Comparison of ENCODE assay signal across 9 cellular contexts in the genomic region with DNA sequence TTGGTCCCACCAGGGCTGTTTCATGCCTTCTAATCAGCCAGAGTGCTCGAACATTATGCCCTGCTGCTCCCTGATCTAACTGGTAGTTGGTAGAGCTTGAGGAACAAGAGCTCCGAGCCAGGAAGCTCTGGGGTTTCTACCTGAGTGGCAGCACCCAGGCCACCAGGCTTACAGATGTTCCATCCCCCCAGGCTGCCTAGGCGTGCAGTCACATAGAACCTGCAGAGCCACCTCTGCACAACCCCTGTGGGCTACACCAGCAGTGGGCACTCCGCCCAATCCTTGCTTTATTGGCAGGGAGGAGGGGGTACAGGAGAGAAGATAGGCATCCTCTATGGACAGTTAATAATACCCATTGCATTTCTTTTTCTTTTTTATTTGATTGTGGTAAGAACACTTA. TPM values are rescaled to one million over a fixed set of nuclear protein-coding genes. Genes with fewer than 3 reads are reported as not detected.
DNase-seq lines count a peak whose midpoint lies in the region; ATAC-seq and TF ChIP-seq lines count a peak whose summit lies in the region.
"Had no signal": no experiment of that assay in that cellular context is flagged by ENCODE, and none has a peak within 500 bp of the region (broad histone marks: within the 10 kb centered on the region; RNA-seq: fewer than 3 reads in every experiment).

No MANE protein-coding gene starts in this region.

- no peaks in the 10 kb centered on the region for H4K20me1 ChIP-seq in fibroblast of lung (ENCODE audit: control insufficient read depth, extremely low read depth, insufficient read depth, low read length)

- H2AFZ ChIP-seq in fibroblast of lung (ENCODE audit: low read length) = no peak overlapping the region

- DNase-seq in activated T-cell treated with anti-CD3 and anti-CD28 coated beads, Interleukin-2, amount 50 U/mL, for 1 hour = peak; percentile 34
- no peak for DNase-seq in activated T-cell treated with anti-CD3 and anti-CD28 coated beads, Interleukin-2, amount 50 U/mL, for 48 hours
- DNase-seq in fibroblast of lung (ENCODE audit: low read depth in 2 of 2) (no peak), type B pancreatic cell (ENCODE audit: extremely low spot score, unreplicated experiment) (no peak), DMS 273 treated with DMSO at 0.1 percent for 48 hours (lab: John Stamatoyannopoulos, UW) (no peak), NCI-H2081 treated with DMSO at 0.1 percent for 48 hours (lab: John Stamatoyannopoulos, UW) (no peak), NCI-H1417 (lab: John Stamatoyannopoulos, UW) (no peak)

- no peak overlapping the region for H3K4me3 Mint-ChIP-seq in type B pancreatic cell

- TF ChIP-seq CTCF in fibroblast of lung (conservative IDR thresholded peaks at IDR 0.05 in 1 of 2, IDR thresholded peaks at IDR 0.05 in 1 of 2; ENCODE audit: low read depth in 1 of 2, low read length in 2 of 2) (no peak), type B pancreatic cell (conservative IDR thresholded peaks at IDR 0.05) (no peak)

- H3K36me3 ChIP-seq in fibroblast of lung (ENCODE audit: control insufficient read depth, insufficient read depth, low read length) = peaks cover 10% of the 10 kb centered on the region
- H3K36me3 ChIP-seq: SJSA1 had no signal

- H3K27ac Mint-ChIP-seq in type B pancreatic cell = peak overlapping the region; percentile 49

- H3K27me3 ChIP-seq in fibroblast of lung (ENCODE audit: control insufficient read depth, insufficient read depth, low read length) = no peaks in the 10 kb centered on the region
- H3K27me3 ChIP-seq: SJSA1 had no signal

- peaks cover 13% of the 10 kb centered on the region for H3K36me3 Mint-ChIP-seq in type B pancreatic cell

- ATAC-seq in HG03571 (IDR thresholded peaks at IDR 0.05; ENCODE audit: unreplicated experiment) = peak; percentile 58

- no peaks in the 10 kb centered on the region for H3K9me3 Mint-ChIP-seq in type B pancreatic cell

- no peaks in the 10 kb centered on the region for H3K27me3 Mint-ChIP-seq in type B pancreatic cell

- no peak overlapping the region for H3K4me3 ChIP-seq in fibroblast of lung (replicated peaks in 1 of 4; ENCODE audit: control extremely low read depth in 1 of 4, insufficient read depth in 1 of 4, low read depth in 3 of 4, low read length in 4 of 4)
- H3K4me3 ChIP-seq: SJSA1 had no signal

- peaks cover 19% of the 10 kb centered on the region for H3K4me1 Mint-ChIP-seq in type B pancreatic cell (ENCODE audit: unreplicated experiment)

- H3K9me3 ChIP-seq in fibroblast of lung (ENCODE audit: control insufficient read depth, insufficient read depth, low read depth, low read length) = no peaks in the 10 kb centered on the region
- H3K9me3 ChIP-seq: SJSA1 had no signal

- H3K27ac ChIP-seq in fibroblast of lung (ENCODE audit: insufficient read depth, low read length) = peak overlapping the region; percentile 65
- H3K27ac ChIP-seq: SJSA1 had no signal

- no peak overlapping the region for H3K4me2 ChIP-seq in fibroblast of lung (ENCODE audit: extremely low read depth, insufficient read depth, low read length)

- H3K79me2 ChIP-seq in fibroblast of lung (ENCODE audit: control insufficient read depth, insufficient read depth, low read length) = no peaks in the 10 kb centered on the region

- no peak overlapping the region for H3K9ac ChIP-seq in fibroblast of lung (ENCODE audit: insufficient read depth, low read length)

- peaks cover 21% of the 10 kb centered on the region for H3K4me1 ChIP-seq in fibroblast of lung (ENCODE audit: control insufficient read depth, extremely low read depth, insufficient read depth, low read length)

RNA-seq across cellular contexts. Expression of a gene that starts 21.8 kb away (rescaled TPM):
- total RNA-seq in fibroblast of lung = 15.7 and 20.0 TPM in 2 replicates
- polyA plus RNA-seq in fibroblast of lung = 16.9 and 52.6 TPM in 2 replicates
- polyA plus RNA-seq in fibroblast of lung (2012) = 10.4 and 26.6 TPM in 2 replicates
- 9.6 and 20.6 TPM in 2 replicates for polyA minus RNA-seq in fibroblast of lung (ENCODE audit: low replicate concordance)
- 22.6 and 37.3 TPM in 2 replicates for total RNA-seq in type B pancreatic cell (ENCODE audit: low replicate concordance)
